ENCODE assay signal across 8 cellular contexts in genomic region chr16:18801197-18801972, GRCh38. TPM values are rescaled to one million over a fixed set of nuclear protein-coding genes. Genes with fewer than 3 reads are reported as not detected.
A peak's percentile ranks its signal among the peaks of the same experiment; 100 is the strongest.
DNase-seq lines count a peak whose midpoint lies in the region; ATAC-seq and TF ChIP-seq lines count a peak whose summit lies in the region.

ARL6IP1 (minus strand) TSS chr16:18801549; CDS start chr16:18801466, 83 bp downstream.

- DNase-seq in NCI-H1417 (lab: John Stamatoyannopoulos, UW) (peak; percentile 96 to 99 (median 98)), SW480 (ENCODE audit: low spot score) (peak; percentile 99), adipocyte (ENCODE audit: low read depth) (peak; percentile 100), cardiac muscle cell (ENCODE audit: low read depth in 1 of 2, low spot score in 1 of 2) (peak; percentile 100), trophoblast cell (peak; percentile 100), type B pancreatic cell (ENCODE audit: extremely low spot score, unreplicated experiment) (peak; percentile 98)

- peak within 1 kb of the TSS; percentile 99 for H3K4me2 ChIP-seq in trophoblast cell (ENCODE audit: low read length)

- H3K18ac ChIP-seq in trophoblast cell (ENCODE audit: low read length) = peak within 1 kb of the TSS; percentile 72

- peak; percentile 91 for TF ChIP-seq CTCF in GM12872 (IDR thresholded peaks at IDR 0.05; ENCODE audit: insufficient read depth, low read depth, low read length)
- peak; percentile 89 for TF ChIP-seq CTCF in cardiac muscle cell (IDR thresholded peaks at IDR 0.05; ENCODE audit: low read depth, low read length)
- peak; percentile 90 for TF ChIP-seq CTCF in type B pancreatic cell (conservative IDR thresholded peaks at IDR 0.05)

- peaks cover 12% of the 10 kb centered on the region for H3K36me3 Mint-ChIP-seq in type B pancreatic cell

- no peaks in the 10 kb centered on the region for H3K9me3 ChIP-seq in adipocyte (ENCODE audit: control insufficient read depth, low read length)
- H3K9me3 ChIP-seq in cardiac muscle cell (ENCODE audit: low read depth) = no peaks in the 10 kb centered on the region
- H3K9me3 ChIP-seq in trophoblast cell (ENCODE audit: insufficient read depth, low read depth, low read length) = no peaks in the 10 kb centered on the region

- H3K4me1 ChIP-seq in adipocyte (ENCODE audit: control insufficient read depth, insufficient read depth, low read length) (peaks cover 58% of the 10 kb centered on the region), cardiac muscle cell (ENCODE audit: low read depth) (peaks cover 12% of the 10 kb centered on the region), trophoblast cell (ENCODE audit: control insufficient read depth in 1 of 2, insufficient read depth in 2 of 2, low read length in 2 of 2) (peaks cover 5 to 7% of the 10 kb centered on the region in 2 experiments)

- H4K12ac ChIP-seq in trophoblast cell (ENCODE audit: low read depth, low read length) = peak within 1 kb of the TSS; percentile 73

- H3K9me3 Mint-ChIP-seq in type B pancreatic cell = no peaks in the 10 kb centered on the region

- H2AK5ac ChIP-seq in trophoblast cell (ENCODE audit: low read length) = peak within 1 kb of the TSS; percentile 87

- H3K23ac ChIP-seq in trophoblast cell (ENCODE audit: low read length) = no peak within 1 kb of the TSS

- peak within 1 kb of the TSS; percentile 62 for H2BK120ac ChIP-seq in trophoblast cell (ENCODE audit: insufficient read depth, low read length, poor library complexity)

- H3K27ac Mint-ChIP-seq in type B pancreatic cell = peak within 1 kb of the TSS; percentile 97

- H3K4ac ChIP-seq in trophoblast cell (ENCODE audit: low read depth, low read length) = peak within 1 kb of the TSS; percentile 95

- H3K4me3 ChIP-seq in adipocyte (ENCODE audit: low read length) (peak within 1 kb of the TSS; percentile 93), cardiac muscle cell (peak within 1 kb of the TSS; percentile 88), trophoblast cell (ENCODE audit: low read depth, low read length) (peak within 1 kb of the TSS; percentile 99)

- H3K27me3 Mint-ChIP-seq in type B pancreatic cell = peaks cover 3% of the 10 kb centered on the region

- peak within 1 kb of the TSS; percentile 83 for H3K14ac ChIP-seq in trophoblast cell (ENCODE audit: low read length)

- H3K27me3 ChIP-seq in adipocyte (replicated peaks; ENCODE audit: control insufficient read depth, insufficient read depth, low read length) = no peaks in the 10 kb centered on the region
- no peaks in the 10 kb centered on the region for H3K27me3 ChIP-seq in cardiac muscle cell
- H3K27me3 ChIP-seq in trophoblast cell (ENCODE audit: insufficient read depth, low read length) = no peaks in the 10 kb centered on the region

- H3K27ac ChIP-seq in cardiac muscle cell = peak within 1 kb of the TSS; percentile 90
- H3K27ac ChIP-seq in trophoblast cell (ENCODE audit: low read depth, low read length) = peak within 1 kb of the TSS; percentile 89

- peak within 1 kb of the TSS; percentile 77 for H2BK5ac ChIP-seq in trophoblast cell (ENCODE audit: low read depth, low read length, poor library complexity)

- peak within 1 kb of the TSS; percentile 79 for H4K8ac ChIP-seq in trophoblast cell (ENCODE audit: low read depth, low read length)

- peak within 1 kb of the TSS; percentile 98 for H3K4me3 Mint-ChIP-seq in type B pancreatic cell

- WGBS in trophoblast cell (ENCODE audit: extremely low coverage, insufficient coverage, insufficient read length) = no CpG with 5 or more reads among the region's 75 CpGs

- no peak within 1 kb of the TSS for H2BK12ac ChIP-seq in trophoblast cell (ENCODE audit: low read length)

- H3K79me1 ChIP-seq in trophoblast cell (ENCODE audit: low read length) = peaks cover 7% of the 10 kb centered on the region

- H3K36me3 ChIP-seq in adipocyte (ENCODE audit: control insufficient read depth, insufficient read depth, low read length, severe bottlenecking) = peaks cover 21% of the 10 kb centered on the region
- peaks cover 16% of the 10 kb centered on the region for H3K36me3 ChIP-seq in cardiac muscle cell
- H3K36me3 ChIP-seq in trophoblast cell (ENCODE audit: control insufficient read depth in 1 of 2, insufficient read depth in 2 of 2, low read length in 2 of 2) = peaks cover 3 to 5% of the 10 kb centered on the region in 2 experiments

- H3K9ac ChIP-seq in adipocyte (ENCODE audit: low read length) (peak within 1 kb of the TSS; percentile 94), trophoblast cell (ENCODE audit: low read length) (peak within 1 kb of the TSS; percentile 98)

- H4K91ac ChIP-seq in trophoblast cell (ENCODE audit: low read depth, low read length) = peak within 1 kb of the TSS; percentile 92

- H3K4me1 Mint-ChIP-seq in type B pancreatic cell (ENCODE audit: unreplicated experiment) = peaks cover 27% of the 10 kb centered on the region

- peaks cover 18% of the 10 kb centered on the region for H3K79me2 ChIP-seq in trophoblast cell (ENCODE audit: control insufficient read depth, insufficient read depth, low read length, poor library complexity)

- ATAC-seq in HG02759 (IDR thresholded peaks at IDR 0.05; ENCODE audit: unreplicated experiment) = peak; percentile 96

- peak within 1 kb of the TSS; percentile 84 for H2AFZ ChIP-seq in trophoblast cell (ENCODE audit: insufficient read depth, low read length, poor library complexity)

RNA-seq across cellular contexts. Expression of gene ARL6IP1, which starts in this region (rescaled TPM):
- total RNA-seq in cardiac muscle cell (77.6 and 195 TPM in 2 replicates), type B pancreatic cell (ENCODE audit: low replicate concordance) (170 and 205 TPM in 2 replicates)
- 77.4 and 232 TPM in 2 replicates for polyA plus RNA-seq in cardiac muscle cell
- 316 and 326 TPM in 2 replicates for polyA plus RNA-seq in trophoblast cell (2013)

Comparison
In these comparisons a context has a peak if more than half of its experiments do, and no peak if none do; other contexts are left out.
1. Peak in every context shown above with its lines: DNase-seq, ATAC-seq, H3K4me3 ChIP-seq and H3K27ac ChIP-seq.